Comparison of ENCODE assay signal across 9 cellular contexts in the genomic region with DNA sequence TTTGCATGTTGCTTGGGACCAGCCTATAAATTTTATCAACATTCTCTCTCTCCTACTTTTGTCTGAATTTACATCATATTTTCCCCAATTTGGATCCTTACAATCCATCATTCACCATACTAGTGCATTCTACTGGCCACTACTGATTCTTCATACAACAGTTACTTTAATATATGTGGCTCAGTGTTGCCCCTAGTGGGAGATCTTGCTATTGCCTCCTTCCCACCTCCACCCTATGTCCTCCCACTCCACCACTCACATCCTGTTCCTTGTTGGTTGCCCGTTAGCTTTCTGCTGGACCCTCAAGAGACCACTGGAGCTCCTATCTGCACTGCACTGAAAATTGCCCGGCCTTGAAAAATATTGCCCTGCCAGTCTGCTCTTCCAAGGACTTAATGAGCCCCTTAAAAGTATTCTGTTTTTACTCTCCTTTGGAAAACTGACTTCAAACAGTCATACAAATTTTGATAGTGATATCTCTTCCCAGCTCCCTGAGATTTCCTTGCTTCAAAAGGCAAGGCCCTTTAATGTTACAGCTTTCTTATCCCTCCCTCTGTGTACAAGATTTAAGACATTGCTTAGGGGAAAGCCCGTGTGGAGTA.
A peak's percentile ranks its signal among the peaks of the same experiment; 100 is the strongest.
DNase-seq lines count a peak whose midpoint lies in the region; ATAC-seq, FAIRE-seq and TF ChIP-seq lines count a peak whose summit lies in the region.
"Had no signal": no experiment of that assay in that cellular context is flagged by ENCODE, and none has a peak within 500 bp of the region (broad histone marks: within the 10 kb centered on the region; RNA-seq: fewer than 3 reads in every experiment).

No MANE protein-coding gene starts in this region.

- peak; percentile 81 for ATAC-seq in GM18873 (IDR thresholded peaks at IDR 0.05; ENCODE audit: low FRiP score, unreplicated experiment)
- ATAC-seq in HG03039 (IDR thresholded peaks at IDR 0.05; ENCODE audit: unreplicated experiment) = peak; percentile 96

- TF ChIP-seq CTCF in Caco-2 (IDR thresholded peaks at IDR 0.05; ENCODE audit: insufficient read depth in 1 of 2, low read depth in 1 of 2, low read length in 1 of 2, severe bottlenecking in 1 of 2, unreplicated experiment in 1 of 2) (peak; percentile 56 to 63), fibroblast of lung (conservative IDR thresholded peaks at IDR 0.05 in 1 of 2, IDR thresholded peaks at IDR 0.05 in 1 of 2; ENCODE audit: low read depth in 1 of 2, low read length in 2 of 2) (peak; percentile 15 to 48), coronary artery (IDR thresholded peaks at IDR 0.05) (no peak)

- POLR2A ChIA-PET in Caco-2 (lab: Charles Lee) = no interaction called here

- BruUV-seq in Caco-2 (replicated peaks; lab: Mats Ljungman, UMichigan) = no TSS peak

- intact Hi-C loops in Caco-2 (cut with micrococcal nuclease; ENCODE audit: unreplicated experiment) = loop anchor here (2.0 to 5.0 kb wide), 3 partner anchors 15 to 119 kb away; no protein-coding TSS in a partner anchor
- intact Hi-C loops in activated T-helper 1 cell treated with anti-CD3 and anti-CD28 coated beads, Interleukin-12 subunit alpha, Interleukin-12 subunit beta, Interleukin-2, Interleukin-4 antibody, amounts not matched to agents 30 ng/mL and 10 ng/mL and 1 ng/mL, durations not matched to agents 14 hours and 24 hours and 36 hours (cut with micrococcal nuclease) = no loop called here

- no peaks in the 10 kb centered on the region for H3K79me2 ChIP-seq in fibroblast of lung (ENCODE audit: control insufficient read depth, insufficient read depth, low read length)

- H3K9me3 ChIP-seq in Caco-2 (no peaks in the 10 kb centered on the region), fibroblast of lung (ENCODE audit: control insufficient read depth, insufficient read depth, low read depth, low read length) (no peaks in the 10 kb centered on the region)

- H3K27ac Mint-ChIP-seq in Caco-2 (ENCODE audit: unreplicated experiment) = no peak overlapping the region
- H3K27ac Mint-ChIP-seq in activated T-helper 1 cell treated with anti-CD3 and anti-CD28 coated beads, Interleukin-12 subunit alpha, Interleukin-12 subunit beta, Interleukin-2, Interleukin-4 antibody, amounts not matched to agents 30 ng/mL and 10 ng/mL and 1 ng/mL, durations not matched to agents 14 hours and 24 hours and 36 hours = no peak overlapping the region

- H3K4me3 Mint-ChIP-seq in Caco-2 (ENCODE audit: unreplicated experiment) = no peak overlapping the region
- H3K4me3 Mint-ChIP-seq in activated T-helper 1 cell treated with anti-CD3 and anti-CD28 coated beads, Interleukin-12 subunit alpha, Interleukin-12 subunit beta, Interleukin-2, Interleukin-4 antibody, amounts not matched to agents 30 ng/mL and 10 ng/mL and 1 ng/mL, durations not matched to agents 14 hours and 24 hours and 36 hours = no peak overlapping the region

- no peak overlapping the region for H2AFZ ChIP-seq in fibroblast of lung (ENCODE audit: low read length)

- H3K4me3 ChIP-seq in Caco-2 (ENCODE audit: low read depth, low read length) = no peak overlapping the region
- no peak overlapping the region for H3K4me3 ChIP-seq in fibroblast of lung (replicated peaks in 1 of 4; ENCODE audit: control extremely low read depth in 1 of 4, insufficient read depth in 1 of 4, low read depth in 3 of 4, low read length in 4 of 4)
- no peak overlapping the region for H3K4me3 ChIP-seq in coronary artery
- H3K4me3 ChIP-seq: SK-N-MC had no signal

- H3K4me1 Mint-ChIP-seq in Caco-2 (ENCODE audit: low read depth, unreplicated experiment) = no peaks in the 10 kb centered on the region
- no peaks in the 10 kb centered on the region for H3K4me1 Mint-ChIP-seq in activated T-helper 1 cell treated with anti-CD3 and anti-CD28 coated beads, Interleukin-12 subunit alpha, Interleukin-12 subunit beta, Interleukin-2, Interleukin-4 antibody, amounts not matched to agents 30 ng/mL and 10 ng/mL and 1 ng/mL, durations not matched to agents 14 hours and 24 hours and 36 hours (ENCODE audit: low read depth)

- H3K27ac ChIP-seq in fibroblast of lung (ENCODE audit: insufficient read depth, low read length) (no peak overlapping the region), coronary artery (no peak overlapping the region)
- H3K27ac ChIP-seq: SK-N-MC had no signal

- CTCF ChIA-PET in Caco-2 (lab: Charles Lee) = no interaction called here

- H3K9me3 Mint-ChIP-seq in Caco-2 (ENCODE audit: unreplicated experiment) = no peaks in the 10 kb centered on the region
- no peaks in the 10 kb centered on the region for H3K9me3 Mint-ChIP-seq in activated T-helper 1 cell treated with anti-CD3 and anti-CD28 coated beads, Interleukin-12 subunit alpha, Interleukin-12 subunit beta, Interleukin-2, Interleukin-4 antibody, amounts not matched to agents 30 ng/mL and 10 ng/mL and 1 ng/mL, durations not matched to agents 14 hours and 24 hours and 36 hours

- no peak overlapping the region for H3K9ac ChIP-seq in fibroblast of lung (ENCODE audit: insufficient read depth, low read length)

- peaks cover 6% of the 10 kb centered on the region for H3K27me3 Mint-ChIP-seq in Caco-2 (ENCODE audit: insufficient read depth, unreplicated experiment)
- H3K27me3 Mint-ChIP-seq in activated T-helper 1 cell treated with anti-CD3 and anti-CD28 coated beads, Interleukin-12 subunit alpha, Interleukin-12 subunit beta, Interleukin-2, Interleukin-4 antibody, amounts not matched to agents 30 ng/mL and 10 ng/mL and 1 ng/mL, durations not matched to agents 14 hours and 24 hours and 36 hours (ENCODE audit: insufficient read depth) = no peaks in the 10 kb centered on the region

- H3K4me1 ChIP-seq in Caco-2 = no peaks in the 10 kb centered on the region
- H3K4me1 ChIP-seq in fibroblast of lung (ENCODE audit: control insufficient read depth, extremely low read depth, insufficient read depth, low read length) = no peaks in the 10 kb centered on the region

- no peak overlapping the region for H3K4me2 ChIP-seq in fibroblast of lung (ENCODE audit: extremely low read depth, insufficient read depth, low read length)

- H3K36me3 Mint-ChIP-seq in Caco-2 (ENCODE audit: insufficient read depth, unreplicated experiment) = no peaks in the 10 kb centered on the region
- no peaks in the 10 kb centered on the region for H3K36me3 Mint-ChIP-seq in activated T-helper 1 cell treated with anti-CD3 and anti-CD28 coated beads, Interleukin-12 subunit alpha, Interleukin-12 subunit beta, Interleukin-2, Interleukin-4 antibody, amounts not matched to agents 30 ng/mL and 10 ng/mL and 1 ng/mL, durations not matched to agents 14 hours and 24 hours and 36 hours (ENCODE audit: low read depth)

- peak; percentile 36 to 62 for DNase-seq in Caco-2
- DNase-seq in NCI-H748 (lab: John Stamatoyannopoulos, UW; ENCODE audit: unreplicated experiment) = peak; percentile 13
- DNase-seq in fibroblast of lung (ENCODE audit: low read depth in 2 of 2) = peak in 1 of 2 donors; percentile 17
- no peak for DNase-seq in GM19239 (ENCODE audit: insufficient read length, low spot score)
- DNase-seq in activated T-helper 1 cell treated with anti-CD3 and anti-CD28 coated beads, Interleukin-12 subunit alpha, Interleukin-12 subunit beta, Interleukin-2, Interleukin-4 antibody, amounts not matched to agents 30 ng/mL and 10 ng/mL and 1 ng/mL, durations not matched to agents 14 hours and 24 hours and 36 hours (ENCODE audit: low spot score) = no peak
- no peak for DNase-seq in coronary artery (ENCODE audit: low spot score)

- no peaks in the 10 kb centered on the region for H4K20me1 ChIP-seq in fibroblast of lung (ENCODE audit: control insufficient read depth, extremely low read depth, insufficient read depth, low read length)

- H3K36me3 ChIP-seq in Caco-2 (ENCODE audit: control insufficient read depth, insufficient read depth, low read length) (no peaks in the 10 kb centered on the region), fibroblast of lung (ENCODE audit: control insufficient read depth, insufficient read depth, low read length) (no peaks in the 10 kb centered on the region)

- H3K27me3 ChIP-seq in Caco-2 (replicated peaks; ENCODE audit: control insufficient read depth, insufficient read depth, low read length) (no peaks in the 10 kb centered on the region), fibroblast of lung (ENCODE audit: control insufficient read depth, insufficient read depth, low read length) (no peaks in the 10 kb centered on the region)

- FAIRE-seq in GM19239 (lab: Jason Lieb, UNC) = no peak

Comparison
In these comparisons a context has a peak if more than half of its experiments do, and no peak if none do; other contexts are left out.
1. DNase-seq: peak in Caco-2 (2 of 2) and NCI-H748 (single experiment); none in GM19239 (single experiment), activated T-helper 1 cell treated with anti-CD3 and anti-CD28 coated beads, Interleukin-12 subunit alpha, Interleukin-12 subunit beta, Interleukin-2, Interleukin-4 antibody, amounts not matched to agents 30 ng/mL and 10 ng/mL and 1 ng/mL, durations not matched to agents 14 hours and 24 hours and 36 hours (single experiment) and coronary artery (single experiment).